In genomic region chr13:48426756-48427298, GRCh38 we compare ENCODE assay signal across 7 cellular contexts. TPM values are rescaled to one million over a fixed set of nuclear protein-coding genes. Genes with fewer than 3 reads are reported as not detected.
DNase-seq lines count a peak whose midpoint lies in the region; TF ChIP-seq lines count a peak whose summit lies in the region.
"Not testable (repeated sequence)": the region's sequence is repeated elsewhere in the genome, so short reads cannot be mapped to it uniquely, and the experiment has no call there.

No MANE protein-coding gene starts in this region.

- peak; percentile 9 for DNase-seq in activated CD4-positive, alpha-beta T cell treated with anti-CD3 and anti-CD28 coated beads for 48 hours
- not testable (repeated sequence) for DNase-seq in activated T-helper 1 cell treated with anti-CD3 and anti-CD28 coated beads, Interleukin-12 subunit alpha, Interleukin-12 subunit beta, Interleukin-2, Interleukin-4 antibody, amounts not matched to agents 30 ng/mL and 10 ng/mL and 1 ng/mL, durations not matched to agents 14 hours and 24 hours and 36 hours (ENCODE audit: low spot score); cardiac muscle cell (ENCODE audit: low read depth in 1 of 2, low spot score in 1 of 2)

- not testable (repeated sequence) for H3K4me3 Mint-ChIP-seq in activated T-helper 1 cell treated with anti-CD3 and anti-CD28 coated beads, Interleukin-12 subunit alpha, Interleukin-12 subunit beta, Interleukin-2, Interleukin-4 antibody, amounts not matched to agents 30 ng/mL and 10 ng/mL and 1 ng/mL, durations not matched to agents 14 hours and 24 hours and 36 hours; activated naive CD8-positive, alpha-beta T cell
- H3K4me3 Mint-ChIP-seq in stimulated activated naive CD8-positive, alpha-beta T cell treated with anti-CD3 and anti-CD28 coated beads, Interleukin-15, Interleukin-2, amounts not matched to agents 100 ng/mL and 50 ng/mL, for 24 hours: peak overlapping the region; percentile 26

- not testable (repeated sequence) for H3K9ac ChIP-seq in Loucy (ENCODE audit: low read depth, low read length, poor library complexity, severe bottlenecking)

- H3K9me3 ChIP-seq in Loucy (ENCODE audit: insufficient read depth, low read depth, low read length); cardiac muscle cell (ENCODE audit: low read depth); neutrophil: not testable (repeated sequence)

- not testable (repeated sequence) for H3K27me3 Mint-ChIP-seq in activated T-helper 1 cell treated with anti-CD3 and anti-CD28 coated beads, Interleukin-12 subunit alpha, Interleukin-12 subunit beta, Interleukin-2, Interleukin-4 antibody, amounts not matched to agents 30 ng/mL and 10 ng/mL and 1 ng/mL, durations not matched to agents 14 hours and 24 hours and 36 hours (ENCODE audit: insufficient read depth); activated naive CD8-positive, alpha-beta T cell; stimulated activated naive CD8-positive, alpha-beta T cell treated with anti-CD3 and anti-CD28 coated beads, Interleukin-15, Interleukin-2, amounts not matched to agents 100 ng/mL and 50 ng/mL, for 24 hours

- H3K4me1 ChIP-seq in Loucy (ENCODE audit: insufficient read depth, low read length, poor library complexity, severe bottlenecking): peaks cover 34% of the 10 kb centered on the region
- not testable (repeated sequence) for H3K4me1 ChIP-seq in cardiac muscle cell (ENCODE audit: low read depth); neutrophil (ENCODE audit: control insufficient read depth in 1 of 2, insufficient read depth in 1 of 2, low read depth in 1 of 2, low read length in 1 of 2)

- peak overlapping the region; percentile 2 for H3K4me2 ChIP-seq in Loucy (ENCODE audit: low read depth, low read length, poor library complexity, severe bottlenecking)

- H3K79me2 ChIP-seq in Loucy (ENCODE audit: insufficient read depth, low read length): peaks cover 12% of the 10 kb centered on the region; the same call in 1 of the 2 replicates

- peak overlapping the region; percentile 63 for H3K27ac Mint-ChIP-seq in activated T-helper 1 cell treated with anti-CD3 and anti-CD28 coated beads, Interleukin-12 subunit alpha, Interleukin-12 subunit beta, Interleukin-2, Interleukin-4 antibody, amounts not matched to agents 30 ng/mL and 10 ng/mL and 1 ng/mL, durations not matched to agents 14 hours and 24 hours and 36 hours
- H3K27ac Mint-ChIP-seq in activated naive CD8-positive, alpha-beta T cell: peak overlapping the region; percentile 70
- H3K27ac Mint-ChIP-seq in stimulated activated naive CD8-positive, alpha-beta T cell treated with anti-CD3 and anti-CD28 coated beads, Interleukin-15, Interleukin-2, amounts not matched to agents 100 ng/mL and 50 ng/mL, for 24 hours: peak overlapping the region; percentile 86

- H3K36me3 Mint-ChIP-seq in activated T-helper 1 cell treated with anti-CD3 and anti-CD28 coated beads, Interleukin-12 subunit alpha, Interleukin-12 subunit beta, Interleukin-2, Interleukin-4 antibody, amounts not matched to agents 30 ng/mL and 10 ng/mL and 1 ng/mL, durations not matched to agents 14 hours and 24 hours and 36 hours (ENCODE audit: low read depth): peaks cover 14% of the 10 kb centered on the region
- not testable (repeated sequence) for H3K36me3 Mint-ChIP-seq in activated naive CD8-positive, alpha-beta T cell
- peaks cover 18% of the 10 kb centered on the region for H3K36me3 Mint-ChIP-seq in stimulated activated naive CD8-positive, alpha-beta T cell treated with anti-CD3 and anti-CD28 coated beads, Interleukin-15, Interleukin-2, amounts not matched to agents 100 ng/mL and 50 ng/mL, for 24 hours (ENCODE audit: low read depth)

- H4K20me1 ChIP-seq in Loucy (ENCODE audit: insufficient read depth, low read length, poor library complexity, severe bottlenecking): not testable (repeated sequence)

- intact Hi-C loops in activated T-helper 1 cell treated with anti-CD3 and anti-CD28 coated beads, Interleukin-12 subunit alpha, Interleukin-12 subunit beta, Interleukin-2, Interleukin-4 antibody, amounts not matched to agents 30 ng/mL and 10 ng/mL and 1 ng/mL, durations not matched to agents 14 hours and 24 hours and 36 hours (cut with micrococcal nuclease): not testable (repeated sequence)

- not testable (repeated sequence) for H3K4me3 ChIP-seq in Loucy (ENCODE audit: low read length, poor library complexity, severe bottlenecking); cardiac muscle cell; neutrophil (ENCODE audit: low read depth in 1 of 2, low read length in 1 of 2)

- not testable (repeated sequence) for H3K36me3 ChIP-seq in Loucy (ENCODE audit: insufficient read depth, low read length); cardiac muscle cell; neutrophil

- not testable (repeated sequence) for H3K27me3 ChIP-seq in Loucy (ENCODE audit: insufficient read depth, low read length, poor library complexity, severe bottlenecking); cardiac muscle cell; neutrophil

- H3K9me3 Mint-ChIP-seq in activated T-helper 1 cell treated with anti-CD3 and anti-CD28 coated beads, Interleukin-12 subunit alpha, Interleukin-12 subunit beta, Interleukin-2, Interleukin-4 antibody, amounts not matched to agents 30 ng/mL and 10 ng/mL and 1 ng/mL, durations not matched to agents 14 hours and 24 hours and 36 hours; activated naive CD8-positive, alpha-beta T cell (ENCODE audit: low read depth); stimulated activated naive CD8-positive, alpha-beta T cell treated with anti-CD3 and anti-CD28 coated beads, Interleukin-15, Interleukin-2, amounts not matched to agents 100 ng/mL and 50 ng/mL, for 24 hours: not testable (repeated sequence)

- peaks cover 28% of the 10 kb centered on the region for H3K4me1 Mint-ChIP-seq in activated T-helper 1 cell treated with anti-CD3 and anti-CD28 coated beads, Interleukin-12 subunit alpha, Interleukin-12 subunit beta, Interleukin-2, Interleukin-4 antibody, amounts not matched to agents 30 ng/mL and 10 ng/mL and 1 ng/mL, durations not matched to agents 14 hours and 24 hours and 36 hours (ENCODE audit: low read depth)
- H3K4me1 Mint-ChIP-seq in activated naive CD8-positive, alpha-beta T cell (ENCODE audit: low read depth): peaks cover 21% of the 10 kb centered on the region
- H3K4me1 Mint-ChIP-seq in stimulated activated naive CD8-positive, alpha-beta T cell treated with anti-CD3 and anti-CD28 coated beads, Interleukin-15, Interleukin-2, amounts not matched to agents 100 ng/mL and 50 ng/mL, for 24 hours (ENCODE audit: low read depth): peaks cover 28% of the 10 kb centered on the region

- not testable (repeated sequence) for H2AFZ ChIP-seq in Loucy (ENCODE audit: low read length)

- H3K27ac ChIP-seq in cardiac muscle cell (peak overlapping the region; percentile 17), neutrophil (peak overlapping the region; percentile 19)

- not testable (repeated sequence) for TF ChIP-seq CTCF in Loucy (conservative IDR thresholded peaks at IDR 0.05; ENCODE audit: low read length); cardiac muscle cell (IDR thresholded peaks at IDR 0.05; ENCODE audit: low read depth, low read length); neutrophil (IDR thresholded peaks at IDR 0.05)

- H3F3A ChIP-seq in Loucy (ENCODE audit: low read depth): not testable (repeated sequence)

- not testable (repeated sequence) for H3K9me2 ChIP-seq in Loucy (replicated peaks; ENCODE audit: low read depth, low read length)

RNA-seq across cellular contexts. Expression of gene LPAR6, which starts 13.9 kb away (rescaled TPM):
- total RNA-seq in activated T-helper 1 cell treated with anti-CD3 and anti-CD28 coated beads, Interleukin-12 subunit alpha, Interleukin-12 subunit beta, Interleukin-2, Interleukin-4 antibody, amounts not matched to agents 30 ng/mL and 10 ng/mL and 1 ng/mL, durations not matched to agents 14 hours and 24 hours and 36 hours: 4.9 and 5.4 TPM in 2 replicates
- total RNA-seq in cardiac muscle cell: 0.11 and 0.45 TPM in 2 replicates
- 1.5 and 1.9 TPM in 2 replicates for polyA plus RNA-seq in cardiac muscle cell
